Comparison of ENCODE assay signal across 8 cellular contexts in the genomic region with DNA sequence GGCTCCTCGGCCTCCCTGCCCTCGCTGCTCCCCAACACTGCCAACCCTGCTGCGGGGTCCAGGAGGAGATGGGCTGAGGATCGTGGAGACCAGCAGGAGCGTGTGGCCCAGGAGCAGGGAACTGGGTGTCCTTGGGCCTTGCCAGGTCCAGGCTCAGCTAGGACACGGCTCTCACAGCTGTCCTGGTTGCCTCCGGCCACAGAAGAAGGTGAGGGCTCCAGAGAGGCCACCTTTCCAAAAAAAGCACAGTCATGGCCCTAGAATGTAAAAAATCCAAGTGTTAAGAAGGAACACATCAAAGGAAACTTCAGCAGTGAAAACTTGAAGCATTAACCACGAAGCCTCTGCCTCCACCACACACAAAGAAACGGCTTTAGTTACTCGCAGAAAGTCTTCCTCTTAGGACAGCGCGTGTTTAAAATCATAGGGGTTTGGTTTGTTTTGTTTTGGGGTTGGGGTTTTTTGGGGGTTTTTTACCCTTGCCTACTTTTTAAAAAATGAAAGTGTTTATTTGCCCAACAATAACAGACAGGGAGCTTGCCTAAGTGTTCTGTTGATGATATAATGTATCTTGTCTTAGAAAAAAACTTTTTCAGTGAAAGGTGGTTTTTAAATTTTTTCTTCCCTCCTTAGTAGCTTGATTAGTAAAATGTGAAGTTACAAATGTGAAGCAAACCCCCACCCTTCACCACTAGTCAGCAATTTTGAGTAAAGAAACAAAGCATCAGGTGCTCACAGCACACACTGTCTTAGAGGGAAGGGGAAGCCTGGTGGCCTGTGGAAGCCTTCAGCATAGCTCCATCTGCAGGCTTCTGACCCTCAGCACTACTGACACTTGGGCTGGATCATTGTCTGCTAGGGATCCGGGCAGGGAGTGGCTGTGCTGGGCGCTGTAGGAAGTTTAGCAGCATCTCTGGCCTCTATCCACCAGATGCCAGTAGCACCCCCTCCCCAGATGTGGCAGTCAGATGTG. TPM values are rescaled to one million over a fixed set of nuclear protein-coding genes. Genes with fewer than 3 reads are reported as not detected.
A peak's percentile ranks its signal among the peaks of the same experiment; 100 is the strongest.
DNase-seq lines count a peak whose midpoint lies in the region; ATAC-seq and TF ChIP-seq lines count a peak whose summit lies in the region.

No MANE protein-coding gene starts in this region.

- H3K9me3 Mint-ChIP-seq in naive B cell: no peaks in the 10 kb centered on the region

- CTCF ChIA-PET in Panc1 (lab: Charles Lee): no interaction called here

- peaks cover 10 to 29% of the 10 kb centered on the region in 2 donors for H3K36me3 Mint-ChIP-seq in naive B cell

- H3K4me3 ChIP-seq in Panc1 (ENCODE audit: low read depth in 2 of 2, low read length in 2 of 2): no peak overlapping the region
- H3K4me3 ChIP-seq in cardiac fibroblast (replicated peaks in 1 of 2; ENCODE audit: low read depth in 2 of 2, low read length in 2 of 2): no peak overlapping the region

- H3K27me3 ChIP-seq in Panc1 (ENCODE audit: control insufficient read depth, insufficient read depth, low read length): no peaks in the 10 kb centered on the region

- no peaks in the 10 kb centered on the region for H3K27me3 Mint-ChIP-seq in naive B cell

- TF ChIP-seq CTCF in Panc1 (IDR thresholded peaks at IDR 0.05) (no peak; the same call in 1 of the 2 replicates), cardiac fibroblast (IDR thresholded peaks at IDR 0.05; ENCODE audit: low read depth, low read length) (peak; percentile 65)

- DNase-seq in NCI-H82 (lab: John Stamatoyannopoulos, UW): peak; percentile 40
- DNase-seq in NCI-H82 treated with DMSO at 0.1 percent for 48 hours (lab: John Stamatoyannopoulos, UW; ENCODE audit: unreplicated experiment): no peak
- DNase-seq in Panc1 (ENCODE audit: low read depth, low spot score): no peak
- peak; percentile 58 to 60 for DNase-seq in cardiac fibroblast (ENCODE audit: low read depth in 2 of 2)
- peak; percentile 34 for DNase-seq in naive B cell
- DNase-seq in NCI-H345 (lab: John Stamatoyannopoulos, UW): no peak
- DNase-seq in putamen (ENCODE audit: low spot score): no peak

- ATAC-seq in HG02798 (IDR thresholded peaks at IDR 0.05; ENCODE audit: poor library complexity, unreplicated experiment) (peak; percentile 76), Panc1 (peak; percentile 84), naive B cell (ENCODE audit: low read depth in 2 of 2) (peak; percentile 89)

- H3K9me3 ChIP-seq in Panc1 (ENCODE audit: control insufficient read depth, insufficient read depth, low read depth, low read length): no peaks in the 10 kb centered on the region

- BruUV-seq in Panc1 (replicated peaks; lab: Mats Ljungman, UMichigan): no TSS peak

- no peak overlapping the region for H3K27ac ChIP-seq in Panc1 (ENCODE audit: low read length)

- peak overlapping the region in 3 of 8 donors; percentile 6 to 28 (median 17) for H3K4me3 Mint-ChIP-seq in naive B cell

- peaks cover 3% of the 10 kb centered on the region; the same call in 1 of the 2 replicates for H3K36me3 ChIP-seq in Panc1 (ENCODE audit: control insufficient read depth, insufficient read depth, low read length)

- POLR2A ChIA-PET in Panc1 (lab: Charles Lee): no interaction called here

- in situ Hi-C loops in Panc1 (cut with HindIII; ENCODE audit: low pct_unique_long_range_greater_than_20kb, low sequenced_read_pairs): no loop called here

- H3K4me1 Mint-ChIP-seq in naive B cell: peaks cover 38 to 63% (median 59%) of the 10 kb centered on the region in 3 donors

- H3K27ac Mint-ChIP-seq in naive B cell: peak overlapping the region; percentile 11 to 80 (median 72)

- H3K4me1 ChIP-seq in Panc1 (ENCODE audit: control insufficient read depth, insufficient read depth, low read length): peaks cover 17% of the 10 kb centered on the region

- intact Hi-C loops in Panc1 (cut with micrococcal nuclease; ENCODE audit: unreplicated experiment): loop anchor here (5.0 to 10.0 kb wide), 2 partner anchors 55 to 88 kb away; a partner anchor contains a TSS

RNA-seq across cellular contexts. Expression of a gene that starts 60.0 kb away (rescaled TPM):
- total RNA-seq in Panc1 (2021; ENCODE audit: unreplicated experiment): 42.2 TPM
- 27.3 TPM for polyA plus RNA-seq in Panc1 (2012; ENCODE audit: insufficient read length)
- 10 to 100 TPM; 14.0 to 57.1 (median 46.1) TPM for polyA plus RNA-seq in naive B cell (ENCODE audit: low read depth in 6 of 6)

Comparison
In these comparisons a context has a peak if more than half of its experiments do, and no peak if none do; other contexts are left out.
1. DNase-seq: peak in NCI-H82 (single experiment), cardiac fibroblast (2 of 2) and naive B cell (single experiment); none in NCI-H82 treated with DMSO at 0.1 percent for 48 hours (single experiment), Panc1 (single experiment), NCI-H345 (single experiment) and putamen (single experiment).
2. Peak in every context shown above with its lines, with median percentiles within 50 percentile points of each other: ATAC-seq.